26 cellular contexts compared by ENCODE assay signal in the genomic region with DNA sequence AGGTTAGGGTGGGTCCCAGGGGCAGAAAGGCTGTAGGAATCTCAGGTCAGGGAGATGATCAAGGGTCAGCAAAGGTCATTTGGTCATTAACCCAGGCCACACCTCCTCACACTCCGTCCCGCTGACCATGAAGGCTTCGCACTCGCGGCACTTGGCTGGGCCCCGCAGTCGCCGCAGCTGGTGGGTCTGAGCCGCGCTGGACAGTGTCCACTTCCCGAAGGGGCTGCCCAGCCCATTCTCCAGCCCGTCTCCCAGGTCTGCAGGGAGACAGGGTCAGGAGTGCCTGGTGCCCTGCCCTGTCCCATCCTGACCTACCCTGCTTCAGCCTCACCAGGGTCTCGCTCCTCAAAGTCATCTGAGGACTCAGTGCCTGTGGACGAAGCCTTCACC. TPM values are rescaled to one million over a fixed set of nuclear protein-coding genes. Genes with fewer than 3 reads are reported as not detected.
"Had no signal": no experiment of that assay in that cellular context is flagged by ENCODE, and none has a peak within 500 bp of the region (broad histone marks: within the 10 kb centered on the region; RNA-seq: fewer than 3 reads in every experiment).

No MANE protein-coding gene starts in this region.

- H3K4me3 Mint-ChIP-seq: activated T-cell treated with anti-CD3 and anti-CD28 coated beads, Interleukin-2, amount 50 U/mL, for 72 hours; brain; neural crest cell; T-cell; T-helper 2 cell treated with Interferon-gamma antibody and Interleukin-4, amounts not matched to agents 5 μg/mL and 100 μg/mL, for 36 hours had no signal

- H3K9me3 Mint-ChIP-seq: activated T-cell treated with anti-CD3 and anti-CD28 coated beads, Interleukin-2, amount 50 U/mL, for 72 hours; brain; naive thymus-derived CD8-positive, alpha-beta T cell; neural crest cell; T-cell; T-helper 2 cell treated with Interferon-gamma antibody and Interleukin-4, amounts not matched to agents 5 μg/mL and 100 μg/mL, for 36 hours had no signal

- H3K27me3 Mint-ChIP-seq: naive thymus-derived CD8-positive, alpha-beta T cell; T-cell had no signal

- DNase-seq: activated CD4-positive, alpha-beta T cell treated with anti-CD3 and anti-CD28 coated beads for 48 hours; activated CD4-positive, alpha-beta T cell treated with anti-CD3 and anti-CD28 coated beads, Interleukin-2, amount 50 U/mL, for 48 hours; activated effector memory CD4-positive, alpha-beta T cell treated with Interleukin-2 at 50 U/mL for 16 hours; activated naive CD4-positive, alpha-beta T cell treated with anti-CD3 and anti-CD28 coated beads, Interleukin-2, amount 50 U/mL, for 16 hours; activated T-cell treated with anti-CD3 and anti-CD28 coated beads, Interleukin-2, amount 50 U/mL, for 72 hours; cerebellar nuclear complex; colonic mucosa; effector CD8-positive, alpha-beta T cell; esophagus squamous epithelium; foreskin melanocyte; heart right ventricle; kidney glomerular epithelial cell; mesenchymal stem cell; stimulated activated CD4-positive, alpha-beta T cell treated with anti-CD3 and anti-CD28 coated beads, Interleukin-15, amount 100 ng/mL, for 24 hours; stimulated activated CD4-positive, alpha-beta T cell treated with anti-CD3 and anti-CD28 coated beads, Interleukin-2, amount 100 ng/mL, for 24 hours; stimulated activated naive CD4-positive, alpha-beta T cell treated with Interleukin-2 at 50 U/mL for 16 hours; T-cell had no signal

- ATAC-seq: activated T-cell treated with anti-CD3 and anti-CD28 coated beads, Interleukin-2, amount 50 U/mL, for 72 hours; heart right ventricle; left lobe of liver; naive thymus-derived CD8-positive, alpha-beta T cell; right cardiac atrium had no signal

- H3K4me1 Mint-ChIP-seq: brain, neural crest cell had no signal

- H3K27ac Mint-ChIP-seq: activated T-cell treated with anti-CD3 and anti-CD28 coated beads, Interleukin-2, amount 50 U/mL, for 72 hours; brain; T-helper 2 cell treated with Interferon-gamma antibody and Interleukin-4, amounts not matched to agents 5 μg/mL and 100 μg/mL, for 36 hours had no signal

RNA-seq across cellular contexts. Expression of a gene that starts 16.8 kb away (rescaled TPM):
- total RNA-seq: ascending aorta, dermis microvascular lymphatic vessel endothelial cell, glomerular endothelial cell had no signal
